Comparison of ENCODE assay signal across 25 cellular contexts in genomic region chrX:152823657-152824056, GRCh38. TPM values are rescaled to one million over a fixed set of nuclear protein-coding genes. Genes with fewer than 3 reads are reported as not detected.
DNase-seq lines count a peak whose midpoint lies in the region; ATAC-seq and TF ChIP-seq lines count a peak whose summit lies in the region.
"Had no signal": no experiment of that assay in that cellular context is flagged by ENCODE, and none has a peak within 500 bp of the region (broad histone marks: within the 10 kb centered on the region; RNA-seq: fewer than 3 reads in every experiment).

No MANE protein-coding gene starts in this region.

- TF ChIP-seq POLR2A in right lobe of liver (IDR thresholded peaks at IDR 0.05) = no peak

- intact Hi-C loops in right lobe of liver (cut with DNase I) = no loop called here
- intact Hi-C loops in Right ventricle myocardium superior (cut with DNase I) = no loop called here

- H3K4me3 ChIP-seq in right lobe of liver = no peak overlapping the region
- H3K4me3 ChIP-seq: BLaER1 treated with 17β-estradiol and CSF1 and Interleukin-3, amounts not matched to agents 10 nM and 100 nM; GM12878; GM23248 had no signal

- in situ Hi-C loops in SK-MEL-5 (cut with HindIII; ENCODE audit: low pct_unique_long_range_greater_than_20kb, low sequenced_read_pairs) = loop anchor here (25.0 kb wide), 1 partner anchor 186 kb away; the partner anchor contains the start of gene GABRQ

- WGBS in right lobe of liver (ENCODE audit: insufficient coverage, low coverage, low lambda C conversion rate, missing lambda C conversion rate) = 38% methylated on average over 6 of the region's 6 CpGs

- H3K9me3 ChIP-seq in right lobe of liver = no peaks in the 10 kb centered on the region
- H3K9me3 ChIP-seq: BE2C; BLaER1 treated with 17β-estradiol and CSF1 and Interleukin-3, amounts not matched to agents 10 nM and 100 nM had no signal

- no peaks in the 10 kb centered on the region for H3K27me3 ChIP-seq in right lobe of liver
- H3K27me3 ChIP-seq: BE2C had no signal

- TF ChIP-seq CTCF in right lobe of liver (IDR thresholded peaks at IDR 0.05) = peak in 1 of 4 donors; percentile 12

- no peaks in the 10 kb centered on the region for H3K4me1 ChIP-seq in right lobe of liver
- H3K4me1 ChIP-seq: BE2C; BLaER1 treated with 17β-estradiol and CSF1 and Interleukin-3, amounts not matched to agents 10 nM and 100 nM had no signal

- no peak overlapping the region for H3K27ac ChIP-seq in right lobe of liver
- H3K27ac ChIP-seq: 22Rv1; BLaER1 treated with 17β-estradiol and CSF1 and Interleukin-3, amounts not matched to agents 10 nM and 100 nM; GM23248 had no signal

- DNase-seq in NCI-H82 (lab: John Stamatoyannopoulos, UW) = peak; percentile 8
- DNase-seq in NCI-H82 treated with DMSO at 0.1 percent for 48 hours (lab: John Stamatoyannopoulos, UW; ENCODE audit: unreplicated experiment) = no peak
- DNase-seq in SK-MEL-5 (ENCODE audit: low read depth, low spot score) = peak; percentile 7
- no peak for DNase-seq in left lobe of liver (ENCODE audit: low spot score)
- DNase-seq in right lobe of liver = peak in 1 of 3 donors; percentile 54
- DNase-seq in NAMALWA (ENCODE audit: low spot score) = no peak
- DNase-seq in Right ventricle myocardium superior = no peak
- no peak for DNase-seq in inferior parietal cortex (ENCODE audit: extremely low spot score)
- DNase-seq: ACHN; AML-193; BE2C; CD4-positive, alpha-beta T cell; CD8-positive, alpha-beta memory T cell; DMS 273 treated with DMSO at 0.1 percent for 48 hours; DMS79; EL; GDM1; GM23248; H7; HCEC 1CT had no signal

- H3K36me3 ChIP-seq in right lobe of liver = no peaks in the 10 kb centered on the region
- H3K36me3 ChIP-seq: BE2C had no signal

- ATAC-seq in left lobe of liver = peak; percentile 92
- ATAC-seq in right lobe of liver = peak; percentile 65 to 91 (median 76)
- ATAC-seq in Right ventricle myocardium superior (ENCODE audit: poor library complexity) = no peak
- ATAC-seq: GM12878 had no signal

RNA-seq across cellular contexts. Expression of gene CETN2, which starts 6.9 kb away (rescaled TPM):
- total RNA-seq in SK-MEL-5 (2014; rRNA removed; shearing (Covaris generic)) = 26.8 and 30.8 TPM in 2 replicates
- 18.3 and 23.9 TPM in 2 replicates for polyA plus RNA-seq in SK-MEL-5 (2015; cell fraction: cytosol; rRNA removed)
- 4.1 and 8.4 TPM in 2 replicates for polyA plus RNA-seq in SK-MEL-5 (2015; cell fraction: nucleus; rRNA removed)
- 12.2 TPM for total RNA-seq in left lobe of liver
- 10 to 100 TPM in 5 of 6 experiments, 1 to 10 TPM in 1; 8.4 to 11.4 (median 10.9) TPM for total RNA-seq in right lobe of liver
- 24.5 TPM for total RNA-seq in Right ventricle myocardium superior

RNA-seq across cellular contexts. Expression of gene NSDHL, which starts 7.2 kb away (rescaled TPM):
- 15.1 and 17.9 TPM in 2 replicates for total RNA-seq in SK-MEL-5 (2014; rRNA removed; shearing (Covaris generic))
- 22.3 and 26.4 TPM in 2 replicates for polyA plus RNA-seq in SK-MEL-5 (2015; cell fraction: cytosol; rRNA removed)
- polyA plus RNA-seq in SK-MEL-5 (2015; cell fraction: nucleus; rRNA removed) = 9.8 and 10.2 TPM in 2 replicates
- total RNA-seq in left lobe of liver (22.0 TPM), right lobe of liver (10 to 100 TPM; 16.1 to 38.2 (median 20.9) TPM), Right ventricle myocardium superior (19.0 TPM)

RNA-seq across cellular contexts. Expression of gene MAGEA6, which starts 54.2 kb away (rescaled TPM):
- 187 and 193 TPM in 2 replicates for total RNA-seq in SK-MEL-5 (2014; rRNA removed; shearing (Covaris generic))
- polyA plus RNA-seq in SK-MEL-5 (2015; cell fraction: cytosol; rRNA removed) = 110 and 118 TPM in 2 replicates
- polyA plus RNA-seq in SK-MEL-5 (2015; cell fraction: nucleus; rRNA removed) = 32.6 and 50.2 TPM in 2 replicates
- 0.25 TPM for total RNA-seq in left lobe of liver
- not detected for total RNA-seq in right lobe of liver
- total RNA-seq in Right ventricle myocardium superior = not detected
- total RNA-seq: CD4-positive, alpha-beta T cell; CD8-positive, alpha-beta memory T cell; GM12878; GM23248; H1; H7 had no signal
- polyA plus RNA-seq: CD14-positive monocyte; CD8-positive, alpha-beta memory T cell; GM23248 had no signal

Comparison
In these comparisons a context has a peak if more than half of its experiments do, and no peak if none do; other contexts are left out.
1. DNase-seq: peak in NCI-H82 (single experiment) and SK-MEL-5 (single experiment); none in NCI-H82 treated with DMSO at 0.1 percent for 48 hours (single experiment), left lobe of liver (single experiment), NAMALWA (single experiment), Right ventricle myocardium superior (single experiment) and inferior parietal cortex (single experiment).
2. RNA of gene MAGEA6, which starts 54.2 kb away (total RNA-seq): 187 to 193 TPM in SK-MEL-5; 0.25 TPM in left lobe of liver (single experiment), not detected in right lobe of liver and not detected in Right ventricle myocardium superior (single experiment); every median in the first group is over 100 times any median in the second.